ENCODE assay signal across 21 cellular contexts in the genomic region with DNA sequence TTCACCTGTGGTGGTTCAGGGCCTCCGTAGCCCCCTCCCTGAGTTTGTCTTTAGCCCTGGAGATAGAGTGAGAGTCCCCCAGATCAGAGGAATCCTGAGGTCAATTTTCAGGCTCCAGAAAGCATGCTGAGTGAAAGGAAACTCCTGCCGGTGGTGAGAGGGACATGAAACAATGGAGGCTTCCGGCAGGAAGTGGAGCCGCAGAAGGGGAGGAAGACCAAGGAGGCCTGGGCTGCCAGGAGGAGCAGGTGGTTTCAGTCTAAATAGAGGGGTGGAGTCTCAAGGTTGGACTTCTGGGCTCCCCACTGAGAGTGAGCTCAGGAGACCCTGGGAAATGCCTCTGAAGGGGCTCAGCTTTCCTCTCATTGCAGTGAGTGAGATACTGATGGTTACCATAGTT. TPM values are rescaled to one million over a fixed set of nuclear protein-coding genes. Genes with fewer than 3 reads are reported as not detected.
DNase-seq lines count a peak whose midpoint lies in the region; ATAC-seq, FAIRE-seq and TF ChIP-seq lines count a peak whose summit lies in the region.
"Had no signal": no experiment of that assay in that cellular context is flagged by ENCODE, and none has a peak within 500 bp of the region (broad histone marks: within the 10 kb centered on the region; RNA-seq: fewer than 3 reads in every experiment).

No MANE protein-coding gene starts in this region.

- TF ChIP-seq CTCF in Caco-2 (IDR thresholded peaks at IDR 0.05; ENCODE audit: insufficient read depth in 1 of 2, low read depth in 1 of 2, low read length in 1 of 2, severe bottlenecking in 1 of 2, unreplicated experiment in 1 of 2) = no peak
- TF ChIP-seq CTCF in WTC11 (IDR thresholded peaks at IDR 0.05) = no peak
- TF ChIP-seq CTCF in kidney (IDR thresholded peaks at IDR 0.05; ENCODE audit: borderline replicate concordance, extremely low read depth, insufficient read depth) = no peak

- H3K36me3 ChIP-seq in Caco-2 (ENCODE audit: control insufficient read depth, insufficient read depth, low read length) (peaks cover 15% of the 10 kb centered on the region), kidney (ENCODE audit: control insufficient read depth in 1 of 2, insufficient read depth in 2 of 2, low read length in 2 of 2) (peaks cover 0 to 3% of the 10 kb centered on the region in 2 donors)
- H3K36me3 ChIP-seq: cardiac muscle cell, ovary had no signal

- BruUV-seq in Caco-2 (replicated peaks; lab: Mats Ljungman, UMichigan) = no TSS peak

- H3K4me1 ChIP-seq in Caco-2 (peaks cover 98% of the 10 kb centered on the region), kidney (ENCODE audit: control insufficient read depth in 1 of 2, insufficient read depth in 1 of 2, low read depth in 1 of 2, low read length in 2 of 2) (peaks cover 19 to 32% of the 10 kb centered on the region in 2 donors)

- no peak overlapping the region for H3K4me3 ChIP-seq in Caco-2 (ENCODE audit: low read depth, low read length)
- no peak overlapping the region for H3K4me3 ChIP-seq in kidney (ENCODE audit: low read length in 2 of 2)
- H3K4me3 ChIP-seq: cardiac muscle cell, ovary had no signal

- H3K36me3 Mint-ChIP-seq in Caco-2 (ENCODE audit: insufficient read depth, unreplicated experiment) (peaks cover 76% of the 10 kb centered on the region), WTC11 (peaks cover 8% of the 10 kb centered on the region)
- no peaks in the 10 kb centered on the region for H3K36me3 Mint-ChIP-seq in activated naive CD8-positive, alpha-beta T cell treated with anti-CD3 and anti-CD28 coated beads, Interleukin-2, amount 50 U/mL, for 24 hours (ENCODE audit: low read depth)
- H3K36me3 Mint-ChIP-seq: CD8-positive, alpha-beta T cell had no signal

- POLR2A ChIA-PET in Caco-2 (lab: Charles Lee) (no interaction called here), WTC11 (lab: Charles Lee) (no interaction called here)

- H3K27ac Mint-ChIP-seq in Caco-2 (ENCODE audit: unreplicated experiment) = peak overlapping the region; percentile 97
- H3K27ac Mint-ChIP-seq in WTC11 = no peak overlapping the region
- H3K27ac Mint-ChIP-seq in activated naive CD8-positive, alpha-beta T cell treated with anti-CD3 and anti-CD28 coated beads, Interleukin-2, amount 50 U/mL, for 24 hours = no peak overlapping the region
- H3K27ac Mint-ChIP-seq: activated naive CD4-positive, alpha-beta T cell treated with anti-CD3 and anti-CD28 coated beads for 36 hours; CD8-positive, alpha-beta T cell had no signal

- no peaks in the 10 kb centered on the region for H3K27me3 ChIP-seq in Caco-2 (replicated peaks; ENCODE audit: control insufficient read depth, insufficient read depth, low read length)
- H3K27me3 ChIP-seq: cardiac muscle cell, ovary had no signal

- H3K27ac ChIP-seq in kidney (ENCODE audit: low read depth in 2 of 2, low read length in 2 of 2) = no peak overlapping the region
- H3K27ac ChIP-seq: cardiac muscle cell, epithelial cell of prostate, ovary had no signal

- DNase-seq in Caco-2 = no peak
- DNase-seq in WTC11 (ENCODE audit: low spot score) = no peak
- peak; percentile 42 for DNase-seq in kidney
- DNase-seq in pulmonary artery endothelial cell (ENCODE audit: low read depth, low spot score) = peak; percentile 40
- DNase-seq in activated naive CD8-positive, alpha-beta T cell treated with anti-CD3 and anti-CD28 coated beads, Interleukin-2, amount 50 U/mL, for 24 hours = no peak
- DNase-seq: activated CD4-positive, alpha-beta T cell treated with anti-CD3 and anti-CD28 coated beads for 1 hour; activated CD8-positive, alpha-beta memory T cell treated with anti-CD3 and anti-CD28 coated beads for 24 hours; activated naive CD4-positive, alpha-beta T cell treated with anti-CD3 and anti-CD28 coated beads for 36 hours; activated T-cell treated with anti-CD3 and anti-CD28 coated beads, Interleukin-2, amount 50 U/mL, for 4 hours; CD8-positive, alpha-beta T cell; H7; naive thymus-derived CD4-positive, alpha-beta T cell; NCI-H187 treated with DMSO at 0.1 percent for 48 hours; NCI-H2227 treated with DMSO at 0.1 percent for 48 hours; NCI-H82; ovary had no signal

- intact Hi-C loops in Caco-2 (cut with micrococcal nuclease; ENCODE audit: unreplicated experiment) (no loop called here), kidney (cut with DNase I) (no loop called here)

- ATAC-seq in WTC11 (peak; percentile 58), HG03354 (IDR thresholded peaks at IDR 0.05; ENCODE audit: poor library complexity, severe bottlenecking, unreplicated experiment) (no peak), HG03025 (IDR thresholded peaks at IDR 0.05; ENCODE audit: low FRiP score, unreplicated experiment) (no peak)
- ATAC-seq in activated naive CD8-positive, alpha-beta T cell treated with anti-CD3 and anti-CD28 coated beads, Interleukin-2, amount 50 U/mL, for 24 hours = no peak
- ATAC-seq: activated T-cell treated with anti-CD3 and anti-CD28 coated beads, Interleukin-2, amount 50 U/mL, for 4 hours; CD8-positive, alpha-beta T cell; naive thymus-derived CD4-positive, alpha-beta T cell had no signal

- FAIRE-seq in kidney (lab: Jason Lieb, UNC) = no peak
- FAIRE-seq: frontal cortex had no signal

- H3K27me3 Mint-ChIP-seq in Caco-2 (ENCODE audit: insufficient read depth, unreplicated experiment) = no peaks in the 10 kb centered on the region
- H3K27me3 Mint-ChIP-seq in WTC11 (ENCODE audit: low read depth) = no peaks in the 10 kb centered on the region
- peaks cover 2% of the 10 kb centered on the region for H3K27me3 Mint-ChIP-seq in activated naive CD8-positive, alpha-beta T cell treated with anti-CD3 and anti-CD28 coated beads, Interleukin-2, amount 50 U/mL, for 24 hours

- H3K4me3 Mint-ChIP-seq in Caco-2 (ENCODE audit: unreplicated experiment) (peak overlapping the region; percentile 84), WTC11 (no peak overlapping the region)
- H3K4me3 Mint-ChIP-seq in activated naive CD8-positive, alpha-beta T cell treated with anti-CD3 and anti-CD28 coated beads, Interleukin-2, amount 50 U/mL, for 24 hours = no peak overlapping the region
- H3K4me3 Mint-ChIP-seq: activated naive CD4-positive, alpha-beta T cell treated with anti-CD3 and anti-CD28 coated beads for 36 hours; activated T-cell treated with anti-CD3 and anti-CD28 coated beads, Interleukin-2, amount 50 U/mL, for 4 hours; CD8-positive, alpha-beta T cell had no signal

- H3K9me3 ChIP-seq in Caco-2 (peaks cover 11% of the 10 kb centered on the region), kidney (ENCODE audit: control insufficient read depth in 1 of 2, low read length in 2 of 2) (no peaks in the 10 kb centered on the region)
- H3K9me3 ChIP-seq: ovary had no signal

- H3K9me3 Mint-ChIP-seq in Caco-2 (ENCODE audit: unreplicated experiment) = peaks cover 14% of the 10 kb centered on the region
- peaks cover 13% of the 10 kb centered on the region for H3K9me3 Mint-ChIP-seq in WTC11
- peaks cover 8% of the 10 kb centered on the region for H3K9me3 Mint-ChIP-seq in activated naive CD8-positive, alpha-beta T cell treated with anti-CD3 and anti-CD28 coated beads, Interleukin-2, amount 50 U/mL, for 24 hours

- H3K4me1 Mint-ChIP-seq in Caco-2 (ENCODE audit: low read depth, unreplicated experiment) = peaks cover 66% of the 10 kb centered on the region
- peaks cover 11% of the 10 kb centered on the region for H3K4me1 Mint-ChIP-seq in WTC11
- H3K4me1 Mint-ChIP-seq in activated naive CD8-positive, alpha-beta T cell treated with anti-CD3 and anti-CD28 coated beads, Interleukin-2, amount 50 U/mL, for 24 hours = no peaks in the 10 kb centered on the region

- H3K9ac ChIP-seq in kidney (ENCODE audit: low read length in 2 of 2) = no peak overlapping the region

- CTCF ChIA-PET in Caco-2 (lab: Charles Lee) (interaction anchor here (0.5 kb wide), 1 partner anchor 1260 kb away, joined by 3 read pairs; no protein-coding TSS in a partner anchor), WTC11 (lab: Charles Lee) (interaction anchor here (0.7 to 1.3 kb wide), 4 partner anchors 17 to 87 kb away, joined by 3 to 10 read pairs (median 5); no protein-coding TSS in a partner anchor)

TF ChIP-seq in WTC11, 78 proteins besides CTCF, POLR2A, EP300 and RAD21 (continues in another document):
- TF ChIP-seq NR3C1 (CRISPR knock-in tag; conservative IDR thresholded peaks at IDR 0.05; ENCODE audit: low read depth) = no peak
- TF ChIP-seq, protein P1, sequence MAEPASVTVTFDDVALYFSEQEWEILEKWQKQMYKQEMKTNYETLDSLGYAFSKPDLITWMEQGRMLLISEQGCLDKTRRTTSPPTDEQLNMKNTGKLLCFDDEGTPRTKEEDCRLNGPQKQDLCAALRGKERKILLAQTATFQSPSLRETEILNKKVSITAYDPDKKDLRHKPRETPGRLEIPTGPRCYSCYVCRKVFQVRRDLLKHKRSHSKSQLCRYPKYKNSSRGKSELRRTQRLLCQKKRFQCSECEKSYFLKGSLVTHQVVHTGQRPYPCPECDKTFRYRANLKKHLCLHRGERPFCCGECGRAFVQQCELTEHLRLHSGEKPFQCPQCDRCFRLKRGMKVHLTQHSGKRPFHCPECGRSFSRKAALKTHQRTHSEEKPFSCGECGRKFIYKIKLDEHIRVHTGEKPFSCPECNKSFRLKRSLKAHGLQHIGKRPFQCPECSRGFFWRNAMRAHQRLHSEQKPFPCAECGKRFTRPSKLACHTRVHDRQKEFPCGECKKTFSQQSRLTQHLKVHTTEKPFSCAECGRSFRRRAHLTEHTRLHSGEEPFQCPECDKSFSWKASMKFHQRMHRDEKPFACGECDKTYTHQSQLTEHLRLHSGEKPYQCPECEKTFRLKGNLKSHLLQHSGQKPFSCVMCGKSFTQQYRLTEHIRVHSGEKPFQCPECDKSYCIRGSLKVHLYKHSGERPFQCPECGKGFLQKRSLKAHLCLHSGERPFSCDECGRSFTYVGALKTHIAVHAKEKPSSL (CRISPR knock-in tag; conservative IDR thresholded peaks at IDR 0.05) = no peak
- TF ChIP-seq, protein P2, sequence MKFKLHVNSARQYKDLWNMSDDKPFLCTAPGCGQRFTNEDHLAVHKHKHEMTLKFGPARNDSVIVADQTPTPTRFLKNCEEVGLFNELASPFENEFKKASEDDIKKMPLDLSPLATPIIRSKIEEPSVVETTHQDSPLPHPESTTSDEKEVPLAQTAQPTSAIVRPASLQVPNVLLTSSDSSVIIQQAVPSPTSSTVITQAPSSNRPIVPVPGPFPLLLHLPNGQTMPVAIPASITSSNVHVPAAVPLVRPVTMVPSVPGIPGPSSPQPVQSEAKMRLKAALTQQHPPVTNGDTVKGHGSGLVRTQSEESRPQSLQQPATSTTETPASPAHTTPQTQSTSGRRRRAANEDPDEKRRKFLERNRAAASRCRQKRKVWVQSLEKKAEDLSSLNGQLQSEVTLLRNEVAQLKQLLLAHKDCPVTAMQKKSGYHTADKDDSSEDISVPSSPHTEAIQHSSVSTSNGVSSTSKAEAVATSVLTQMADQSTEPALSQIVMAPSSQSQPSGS (CRISPR knock-in tag; IDR thresholded peaks at IDR 0.05; ENCODE audit: borderline replicate concordance, low read depth) = no peak
- no peak for TF ChIP-seq ZNF263 (CRISPR knock-in tag; IDR thresholded peaks at IDR 0.05; ENCODE audit: low read depth)

RNA-seq across cellular contexts. Expression of gene SLCO2B1, which starts 10.6 kb away (rescaled TPM):
- total RNA-seq in Caco-2 (2022) = 231 and 277 TPM in 2 replicates
- 0.57 to 0.92 TPM (median 0.60 TPM) in 3 replicates for total RNA-seq in WTC11 (2021)
- total RNA-seq in kidney = 117 TPM
- polyA plus RNA-seq in kidney (ENCODE audit: insufficient read depth, low read depth, low replicate concordance) = 8.9 TPM
- total RNA-seq in pulmonary artery endothelial cell = 0.13 and 0.25 TPM in 2 replicates
- total RNA-seq: activated naive CD4-positive, alpha-beta T cell treated with anti-CD3 and anti-CD28 coated beads for 36 hours; cardiac muscle cell; CD8-positive, alpha-beta T cell had no signal
- polyA plus RNA-seq: naive thymus-derived CD4-positive, alpha-beta T cell had no signal

Comparison
In these comparisons a context has a peak if more than half of its experiments do, and no peak if none do; other contexts are left out.
1. DNase-seq: peak in kidney (single experiment) and pulmonary artery endothelial cell (single experiment); none in Caco-2 (0 of 2), WTC11 (single experiment) and activated naive CD8-positive, alpha-beta T cell treated with anti-CD3 and anti-CD28 coated beads, Interleukin-2, amount 50 U/mL, for 24 hours (single experiment).
2. RNA of gene SLCO2B1, which starts 10.6 kb away (total RNA-seq): 231 to 277 TPM in Caco-2 and 117 TPM in kidney (single experiment); 0.57 to 0.92 TPM in WTC11 and 0.13 to 0.25 TPM in pulmonary artery endothelial cell; every median in the first group is over 10 times any median in the second.